In the genomic region with DNA sequence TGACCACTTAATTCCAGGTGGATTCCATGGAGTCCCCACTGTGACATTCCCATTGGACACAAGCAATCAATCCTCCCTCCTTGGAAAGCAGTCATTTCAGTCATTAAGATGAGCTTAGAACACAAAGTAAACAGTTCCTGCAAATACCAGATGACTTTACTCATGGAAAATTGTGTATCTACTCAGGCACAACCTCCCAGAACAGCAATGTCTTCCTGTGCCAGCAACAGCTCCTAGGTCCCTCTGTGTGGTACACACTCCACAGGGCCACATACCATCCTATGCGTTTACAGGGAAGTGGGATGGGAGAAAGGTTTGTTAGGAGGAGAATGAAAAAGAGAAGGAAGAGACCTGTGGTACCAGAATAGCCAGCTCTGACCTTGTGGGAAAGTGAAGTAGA, we compare ENCODE assay signal across 28 cellular contexts. TPM values are rescaled to one million over a fixed set of nuclear protein-coding genes. Genes with fewer than 3 reads are reported as not detected.
DNase-seq lines count a peak whose midpoint lies in the region; ATAC-seq and TF ChIP-seq lines count a peak whose summit lies in the region.
"Had no signal": no experiment of that assay in that cellular context is flagged by ENCODE, and none has a peak within 500 bp of the region (broad histone marks: within the 10 kb centered on the region; RNA-seq: fewer than 3 reads in every experiment).

No MANE protein-coding gene starts in this region.

- no peak overlapping the region for H3K4me3 ChIP-seq in PC-3 (ENCODE audit: low read length)
- no peak overlapping the region for H3K4me3 ChIP-seq in Caco-2 (ENCODE audit: low read depth, low read length)
- H3K4me3 ChIP-seq: BLaER1 treated with 17β-estradiol and CSF1 and Interleukin-3, amounts not matched to agents 10 nM and 100 nM; left lung; right lobe of liver; spleen; tibial artery; vagina had no signal

- H3K4me3 Mint-ChIP-seq in nephron progenitor cell: no peak overlapping the region
- no peak overlapping the region for H3K4me3 Mint-ChIP-seq in Caco-2 (ENCODE audit: unreplicated experiment)
- H3K4me3 Mint-ChIP-seq: activated T-cell treated with anti-CD3 and anti-CD28 coated beads, Interleukin-2, amount 50 U/mL, for 4 hours; memory B cell had no signal

- H3K4me1 ChIP-seq in PC-3 (ENCODE audit: insufficient read depth, low read length) (no peaks in the 10 kb centered on the region), Caco-2 (0 out of 2 replicates have a peak, but pooled peaks cover 3% of the 10 kb centered on the region)
- H3K4me1 ChIP-seq: right lobe of liver had no signal

- no peak overlapping the region for H3K27ac ChIP-seq in PC-3 (ENCODE audit: low read length)
- H3K27ac ChIP-seq: BLaER1 treated with 17β-estradiol and CSF1 and Interleukin-3, amounts not matched to agents 10 nM and 100 nM; left lung; right lobe of liver; spleen; tibial artery; vagina had no signal

- intact Hi-C loops in PC-3 (cut with micrococcal nuclease) (no loop called here), Caco-2 (cut with micrococcal nuclease; ENCODE audit: unreplicated experiment) (no loop called here)

- H3K4me1 Mint-ChIP-seq in nephron progenitor cell (peaks cover 8% of the 10 kb centered on the region), Caco-2 (ENCODE audit: low read depth, unreplicated experiment) (peaks cover 7% of the 10 kb centered on the region)

- POLR2A ChIA-PET in PC-3 (lab: Charles Lee; ENCODE audit: unreplicated experiment): no interaction called here
- POLR2A ChIA-PET in Caco-2 (lab: Charles Lee): interaction anchor here (0.5 kb wide), 1 partner anchor 54 kb away, joined by 3 read pairs; a partner anchor contains a TSS

- H3K9me3 Mint-ChIP-seq in nephron progenitor cell (no peaks in the 10 kb centered on the region), Caco-2 (ENCODE audit: unreplicated experiment) (no peaks in the 10 kb centered on the region)
- H3K9me3 Mint-ChIP-seq: activated T-cell treated with anti-CD3 and anti-CD28 coated beads, Interleukin-2, amount 50 U/mL, for 4 hours; memory B cell had no signal

- H4K20me1 ChIP-seq in PC-3 (ENCODE audit: low read length): no peaks in the 10 kb centered on the region
- H4K20me1 ChIP-seq: BLaER1 treated with 17β-estradiol and CSF1 and Interleukin-3, amounts not matched to agents 10 nM and 100 nM had no signal

- H3K79me2 ChIP-seq in PC-3 (ENCODE audit: low read length): no peaks in the 10 kb centered on the region

- H3K27me3 ChIP-seq in PC-3 (ENCODE audit: low read length) (no peaks in the 10 kb centered on the region), Caco-2 (replicated peaks; ENCODE audit: control insufficient read depth, insufficient read depth, low read length) (no peaks in the 10 kb centered on the region)
- H3K27me3 ChIP-seq: BLaER1 treated with 17β-estradiol and CSF1 and Interleukin-3, amounts not matched to agents 10 nM and 100 nM; left lung; right lobe of liver; spleen; tibial artery; vagina had no signal

- H3K9me3 ChIP-seq in PC-3 (ENCODE audit: low read length) (no peaks in the 10 kb centered on the region), Caco-2 (no peaks in the 10 kb centered on the region)
- H3K9me3 ChIP-seq: left lung, right lobe of liver, SK-N-SH, spleen, tibial artery, vagina had no signal

- H3K9me2 ChIP-seq in PC-3 (replicated peaks; ENCODE audit: low read length): no peaks in the 10 kb centered on the region
- H3K9me2 ChIP-seq: SK-N-SH had no signal

- peaks cover 69% of the 10 kb centered on the region for H3K36me3 Mint-ChIP-seq in nephron progenitor cell (ENCODE audit: low read depth)
- H3K36me3 Mint-ChIP-seq in Caco-2 (ENCODE audit: insufficient read depth, unreplicated experiment): peaks cover 77% of the 10 kb centered on the region

- no peak for TF ChIP-seq CTCF in PC-3 (conservative IDR thresholded peaks at IDR 0.05; ENCODE audit: low read depth, low read length)
- no peak for TF ChIP-seq CTCF in nephron progenitor cell (IDR thresholded peaks at IDR 0.05)
- no peak for TF ChIP-seq CTCF in Caco-2 (IDR thresholded peaks at IDR 0.05; ENCODE audit: insufficient read depth in 1 of 2, low read depth in 1 of 2, low read length in 1 of 2, severe bottlenecking in 1 of 2, unreplicated experiment in 1 of 2)

- H3F3A ChIP-seq in PC-3 (ENCODE audit: low read length, unreplicated experiment): no peaks in the 10 kb centered on the region

- no TSS peak for BruUV-seq in PC-3 (replicated peaks; lab: Mats Ljungman, UMichigan)
- BruUV-seq in Caco-2 (replicated peaks; lab: Mats Ljungman, UMichigan): no TSS peak

- H3K36me3 ChIP-seq in PC-3 (ENCODE audit: low read depth, low read length) (peaks cover 46% of the 10 kb centered on the region), Caco-2 (ENCODE audit: control insufficient read depth, insufficient read depth, low read length) (peaks cover 1% of the 10 kb centered on the region; the same call in 1 of the 2 replicates)

- peak; percentile 18; the same call in 1 of the 2 replicates for ATAC-seq in PC-3
- ATAC-seq in HG02642 (IDR thresholded peaks at IDR 0.05; ENCODE audit: poor library complexity, unreplicated experiment): no peak
- ATAC-seq: activated T-cell treated with anti-CD3 and anti-CD28 coated beads, Interleukin-2, amount 50 U/mL, for 4 hours; Right ventricle myocardium inferior had no signal

- H3K27me3 Mint-ChIP-seq in nephron progenitor cell (ENCODE audit: low read depth, poor library complexity) (no peaks in the 10 kb centered on the region), Caco-2 (ENCODE audit: insufficient read depth, unreplicated experiment) (no peaks in the 10 kb centered on the region)
- H3K27me3 Mint-ChIP-seq: memory B cell had no signal

- no peak overlapping the region for H3K9ac ChIP-seq in PC-3 (ENCODE audit: low read length)
- H3K9ac ChIP-seq: BLaER1 treated with 17β-estradiol and CSF1 and Interleukin-3, amounts not matched to agents 10 nM and 100 nM; SK-N-SH had no signal

- DNase-seq in EH (ENCODE audit: low read depth) (peak; percentile 59), PC-3 (no peak), fibroblast of gingiva (ENCODE audit: low read depth) (peak; percentile 31), nephron progenitor cell (no peak), DMS53 treated with DMSO at 0.1 percent for 48 hours (lab: John Stamatoyannopoulos, UW; ENCODE audit: unreplicated experiment) (no peak), Caco-2 (no peak)
- DNase-seq: activated naive CD4-positive, alpha-beta T cell; activated T-cell treated with anti-CD3 and anti-CD28 coated beads, Interleukin-2, amount 50 U/mL, for 4 hours; central memory CD4-positive, alpha-beta T cell; COR-L47; DND-41; hypothalamus; KG1; left lung; NCI-H1105 treated with DMSO at 0.1 percent for 48 hours; NCI-H2029; NCI-H510A treated with DMSO at 0.1 percent for 48 hours; NK-92 treated with Interleukin-12 subunit alpha and Interleukin-12 subunit beta, amount 100 ng/mL, for 24 hours; right lobe of liver; SK-N-SH; spleen; stimulated activated CD4-positive, alpha-beta T cell treated with anti-CD3 and anti-CD28 coated beads, Interleukin-2, amount 100 ng/mL, for 24 hours; tibial artery had no signal

- H3K4me2 ChIP-seq in PC-3 (ENCODE audit: low read length): no peak overlapping the region
- H3K4me2 ChIP-seq: BLaER1 treated with 17β-estradiol and CSF1 and Interleukin-3, amounts not matched to agents 10 nM and 100 nM; SK-N-SH had no signal

- CTCF ChIA-PET in PC-3 (lab: Charles Lee): interaction anchor here (0.6 kb wide), 1 partner anchor 43 kb away, joined by 3 read pairs; no protein-coding TSS in a partner anchor
- CTCF ChIA-PET in Caco-2 (lab: Charles Lee): no interaction called here

- H2AFZ ChIP-seq in PC-3 (ENCODE audit: low read length): no peak overlapping the region

- H3K27ac Mint-ChIP-seq in nephron progenitor cell: peak overlapping the region; percentile 73
- H3K27ac Mint-ChIP-seq in Caco-2 (ENCODE audit: unreplicated experiment): no peak overlapping the region
- H3K27ac Mint-ChIP-seq: memory B cell had no signal

RNA-seq across cellular contexts. Expression of a gene that starts 53.7 kb away (rescaled TPM):
- total RNA-seq in PC-3 (2014; rRNA removed): 14.5 and 16.0 TPM in 2 replicates
- total RNA-seq in Caco-2 (2022): 35.1 and 35.7 TPM in 2 replicates

Comparison
In these comparisons a context has a peak if more than half of its experiments do, and no peak if none do; other contexts are left out.
1. DNase-seq: peak in EH (single experiment) and fibroblast of gingiva (single experiment); none in PC-3 (single experiment), nephron progenitor cell (single experiment), DMS53 treated with DMSO at 0.1 percent for 48 hours (single experiment) and Caco-2 (0 of 2).